In the genomic region with DNA sequence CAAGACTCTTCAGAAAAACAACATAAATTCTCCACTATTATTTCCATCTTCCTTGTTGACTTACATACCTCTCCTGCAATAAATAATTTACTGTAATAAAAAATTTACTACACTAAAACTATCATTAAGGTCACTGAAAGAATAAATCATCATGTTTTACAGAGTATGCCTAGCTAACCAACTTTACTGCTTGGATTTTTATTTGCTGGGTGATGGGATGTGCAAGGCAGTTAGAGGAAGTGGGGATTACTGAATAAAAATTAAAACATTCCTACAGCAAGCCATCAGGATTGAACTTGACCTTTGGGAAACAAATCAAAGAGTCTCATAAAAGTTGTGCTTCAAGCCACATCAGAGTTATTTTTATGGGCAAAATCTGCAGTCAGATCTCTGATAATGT, we compare ENCODE assay signal across 25 cellular contexts.
A peak's percentile ranks its signal among the peaks of the same experiment; 100 is the strongest.
DNase-seq lines count a peak whose midpoint lies in the region; ATAC-seq and TF ChIP-seq lines count a peak whose summit lies in the region.
"Had no signal": no experiment of that assay in that cellular context is flagged by ENCODE, and none has a peak within 500 bp of the region (broad histone marks: within the 10 kb centered on the region; RNA-seq: fewer than 3 reads in every experiment).

No MANE protein-coding gene starts in this region.

- DNase-seq in HCEC 1CT (peak; percentile 70), PC-3 (peak; percentile 91), left kidney (ENCODE audit: low read depth, low spot score) (peak; percentile 68), T-helper 2 cell (no peak), WERI-Rb-1 (no peak), GF-D8 (lab: John Stamatoyannopoulos, UW) (no peak)
- DNase-seq: 8988T; activated B cell treated with CpG ODN at 0.5 μM for 24 hours; activated naive CD4-positive, alpha-beta T cell treated with anti-CD3 and anti-CD28 coated beads for 36 hours; amniotic stem cell; brain microvascular endothelial cell; DMS53; foreskin keratinocyte; NCI-H1105; NCI-H187 treated with DMSO at 0.1 percent for 48 hours; NCI-H2171 treated with DMSO at 0.1 percent for 48 hours; NCI-H524 treated with DMSO at 0.1 percent for 48 hours; PC-9; SHP77 had no signal

- no peaks in the 10 kb centered on the region for H4K20me1 ChIP-seq in PC-3 (ENCODE audit: low read length)

- H3K4me3 ChIP-seq in PC-3 (ENCODE audit: low read length) (no peak overlapping the region; the same call in 1 of the 2 replicates), WERI-Rb-1 (ENCODE audit: low read depth, low read length) (no peak overlapping the region)
- H3K4me3 ChIP-seq: lung, PC-9, thoracic aorta had no signal

- H3K9me3 ChIP-seq in PC-3 (ENCODE audit: low read length) (0 out of 2 replicates have a peak, but pooled peaks cover 3% of the 10 kb centered on the region), WERI-Rb-1 (ENCODE audit: severe bottlenecking) (no peaks in the 10 kb centered on the region)

- ATAC-seq in PC-3 (peak; percentile 71), GM19397 (IDR thresholded peaks at IDR 0.05; ENCODE audit: unreplicated experiment) (no peak)
- ATAC-seq: HCT116 had no signal

- H3K79me2 ChIP-seq in PC-3 (ENCODE audit: low read length): no peaks in the 10 kb centered on the region

- peaks cover 4% of the 10 kb centered on the region for H3F3A ChIP-seq in PC-3 (ENCODE audit: low read length, unreplicated experiment)

- no peaks in the 10 kb centered on the region for H3K27me3 ChIP-seq in PC-3 (ENCODE audit: low read length)
- H3K27me3 ChIP-seq in WERI-Rb-1 (ENCODE audit: insufficient read depth, low read depth, severe bottlenecking): no peaks in the 10 kb centered on the region
- H3K27me3 ChIP-seq: brain microvascular endothelial cell, foreskin keratinocyte had no signal

- peak overlapping the region; percentile 79 for H3K4me2 ChIP-seq in PC-3 (ENCODE audit: low read length)
- H3K4me2 ChIP-seq: PC-9 had no signal

- no peak overlapping the region for H2AFZ ChIP-seq in PC-3 (ENCODE audit: low read length)
- H2AFZ ChIP-seq: PC-9 had no signal

- peaks cover 11% of the 10 kb centered on the region for H3K36me3 ChIP-seq in PC-3 (ENCODE audit: low read depth, low read length)
- H3K36me3 ChIP-seq in WERI-Rb-1: no peaks in the 10 kb centered on the region
- H3K36me3 ChIP-seq: brain microvascular endothelial cell, thoracic aorta had no signal

- H3K9me2 ChIP-seq in PC-3 (replicated peaks; ENCODE audit: low read length): no peaks in the 10 kb centered on the region

- POLR2A ChIA-PET in PC-3 (lab: Charles Lee; ENCODE audit: unreplicated experiment): interaction anchor here (0.6 kb wide), 2 partner anchors 340 to 624 kb away, joined by 3 to 4 read pairs; no protein-coding TSS in a partner anchor

- intact Hi-C loops in PC-3 (cut with micrococcal nuclease): loop anchor here (1.0 to 5.0 kb wide), 10 partner anchors 15 to 1149 kb away; no protein-coding TSS in a partner anchor

- peak overlapping the region; percentile 88 for H3K9ac ChIP-seq in PC-3 (ENCODE audit: low read length)

- CTCF ChIA-PET in PC-3 (lab: Charles Lee): interaction anchor here (0.7 kb wide), 1 partner anchor 357 kb away, joined by 3 read pairs; no protein-coding TSS in a partner anchor

- peak overlapping the region; percentile 70 for H3K27ac ChIP-seq in 22Rv1
- H3K27ac ChIP-seq in PC-3 (ENCODE audit: low read length): peak overlapping the region; percentile 99
- H3K27ac ChIP-seq in WERI-Rb-1: no peak overlapping the region
- H3K27ac ChIP-seq: brain microvascular endothelial cell, epithelial cell of prostate, foreskin keratinocyte, PC-9, thoracic aorta had no signal

- TF ChIP-seq CTCF in 22Rv1 (IDR thresholded peaks at IDR 0.05) (no peak), PC-3 (conservative IDR thresholded peaks at IDR 0.05; ENCODE audit: low read depth, low read length) (no peak), WERI-Rb-1 (IDR thresholded peaks at IDR 0.05; ENCODE audit: low read depth, low read length) (no peak)

- BruUV-seq in PC-3 (replicated peaks; lab: Mats Ljungman, UMichigan): no TSS peak

- peaks cover 43% of the 10 kb centered on the region for H3K4me1 ChIP-seq in PC-3 (ENCODE audit: insufficient read depth, low read length)

Comparison
In these comparisons a context has a peak if more than half of its experiments do, and no peak if none do; other contexts are left out.
1. DNase-seq: peak in HCEC 1CT (single experiment), PC-3 (single experiment) and left kidney (single experiment); none in T-helper 2 cell (0 of 5), WERI-Rb-1 (single experiment) and GF-D8 (single experiment).